In genomic region chr1:156776942-156777341, GRCh38 we compare ENCODE assay signal across 19 cellular contexts. TPM values are rescaled to one million over a fixed set of nuclear protein-coding genes. Genes with fewer than 3 reads are reported as not detected.
DNase-seq lines count a peak whose midpoint lies in the region; ATAC-seq and TF ChIP-seq lines count a peak whose summit lies in the region.
"Had no signal": no experiment of that assay in that cellular context is flagged by ENCODE, and none has a peak within 500 bp of the region (broad histone marks: within the 10 kb centered on the region; RNA-seq: fewer than 3 reads in every experiment).

No MANE protein-coding gene starts in this region.

- no peak for DNase-seq in CD4-positive, alpha-beta memory T cell
- no peak for DNase-seq in mesenchymal stem cell
- no peak for DNase-seq in stimulated activated CD4-positive, alpha-beta T cell treated with anti-CD3 and anti-CD28 coated beads, Interleukin-4, amount 100 ng/mL, for 1 hour
- DNase-seq: activated CD8-positive, alpha-beta memory T cell treated with anti-CD3 and anti-CD28 coated beads for 24 hours; BE2C; DMS153; dorsolateral prefrontal cortex; NCI-H1417; NCI-H526 treated with DMSO at 0.1 percent for 48 hours; retina; SJCRH30; stimulated activated CD4-positive, alpha-beta T cell treated with anti-CD3 and anti-CD28 coated beads, Interleukin-15, amount 100 ng/mL, for 24 hours; stimulated activated naive B cell treated with anti-CD40 and anti-IgM and Interleukin-4, amounts not matched to agents 10 μg/mL and 1 μg/mL and 100 μg/mL, for 72 hours; T-helper 2 cell had no signal

- H3K23ac ChIP-seq in mesenchymal stem cell (ENCODE audit: low read length in 2 of 2): no peak overlapping the region

- no peak overlapping the region for H3K4ac ChIP-seq in mesenchymal stem cell (ENCODE audit: low read depth in 1 of 2, low read length in 2 of 2)

- H3K14ac ChIP-seq in mesenchymal stem cell (ENCODE audit: low read length in 2 of 2): no peak overlapping the region

- no peak overlapping the region for H3K4me2 ChIP-seq in OCI-LY1 (ENCODE audit: low read length)
- H3K4me2 ChIP-seq in mesenchymal stem cell (ENCODE audit: low read length, poor library complexity, severe bottlenecking): no peak overlapping the region

- no peak overlapping the region for H3K27ac ChIP-seq in CD4-positive, alpha-beta memory T cell (ENCODE audit: low read depth, low read length)
- H3K27ac ChIP-seq in OCI-LY1 (ENCODE audit: low read depth, low read length, poor library complexity, severe bottlenecking) (no peak overlapping the region), mesenchymal stem cell (ENCODE audit: low read length, poor library complexity, severe bottlenecking) (no peak overlapping the region)
- H3K27ac ChIP-seq: gastroesophageal sphincter, SJCRH30 had no signal

- H4K91ac ChIP-seq in mesenchymal stem cell (ENCODE audit: low read length): no peak overlapping the region

- peak overlapping the region in 5 of 7 donors; percentile 11 to 81 (median 31) for H3K27ac Mint-ChIP-seq in CD4-positive, alpha-beta memory T cell

- H3K9me3 Mint-ChIP-seq in CD4-positive, alpha-beta memory T cell: no peaks in the 10 kb centered on the region
- H3K9me3 Mint-ChIP-seq: activated T-helper 2 cell treated with anti-CD3 and anti-CD28 coated beads, Interferon-gamma antibody, Interleukin-2, Interleukin-4, amounts not matched to agents 10 μg/mL and 5 μg/mL and 100 μg/mL, durations not matched to agents 14 hours and 24 hours and 36 hours; stimulated activated naive B cell treated with anti-CD40 and anti-IgM and Interleukin-4, amounts not matched to agents 10 μg/mL and 1 μg/mL and 100 μg/mL, for 72 hours had no signal

- no peak overlapping the region for H3K4me3 ChIP-seq in CD4-positive, alpha-beta memory T cell (ENCODE audit: low read length in 2 of 2)
- no peak overlapping the region for H3K4me3 ChIP-seq in OCI-LY1 (ENCODE audit: low read depth, low read length, poor library complexity, severe bottlenecking)
- H3K4me3 ChIP-seq in mesenchymal stem cell (ENCODE audit: insufficient read depth in 1 of 2, low read depth in 1 of 2, low read length in 2 of 2): no peak overlapping the region
- H3K4me3 ChIP-seq: dorsolateral prefrontal cortex, gastroesophageal sphincter, SJCRH30 had no signal

- no peak overlapping the region for H2AFZ ChIP-seq in OCI-LY1 (ENCODE audit: low read length)
- H2AFZ ChIP-seq in mesenchymal stem cell (ENCODE audit: low read depth, low read length): no peak overlapping the region

- peaks cover 36 to 57% (median 45%) of the 10 kb centered on the region in 4 donors for H3K4me1 Mint-ChIP-seq in CD4-positive, alpha-beta memory T cell

- no peak overlapping the region for H2BK120ac ChIP-seq in mesenchymal stem cell (ENCODE audit: low read depth, low read length)

- POLR2A ChIA-PET in CD4-positive, alpha-beta memory T cell (lab: Charles Lee; ENCODE audit: partially characterized antibody): interaction anchor here (1.0 to 1.2 kb wide), 2 partner anchors 10 to 48 kb away, joined by 4 read pairs; partner anchors contain the start of genes ISG20L2, METTL25B and PRCC

- peaks cover 11% of the 10 kb centered on the region for H3K36me3 ChIP-seq in CD4-positive, alpha-beta memory T cell (ENCODE audit: insufficient read depth, low read length)
- H3K36me3 ChIP-seq in OCI-LY1 (ENCODE audit: insufficient read depth, low read length) (peaks cover 29% of the 10 kb centered on the region), mesenchymal stem cell (ENCODE audit: control insufficient read depth in 1 of 2, insufficient read depth in 2 of 2, low read depth in 1 of 2, low read length in 2 of 2) (peaks cover 0 to 17% of the 10 kb centered on the region in 2 experiments)

- H2BK5ac ChIP-seq in mesenchymal stem cell (ENCODE audit: low read depth, low read length, poor library complexity, severe bottlenecking): no peak overlapping the region

- no peak overlapping the region for H3K18ac ChIP-seq in mesenchymal stem cell (ENCODE audit: low read depth in 1 of 2, low read length in 2 of 2)

- H2AK5ac ChIP-seq in mesenchymal stem cell (ENCODE audit: low read length, severe bottlenecking): no peak overlapping the region

- no peaks in the 10 kb centered on the region for H3K9me2 ChIP-seq in OCI-LY1 (ENCODE audit: low read depth, low read length)

- H3K9ac ChIP-seq in OCI-LY1 (ENCODE audit: low read length) (peak overlapping the region; percentile 8; the same call in 1 of the 2 replicates), mesenchymal stem cell (ENCODE audit: low read length) (no peak overlapping the region)

- H2BK12ac ChIP-seq in mesenchymal stem cell (ENCODE audit: low read length in 2 of 2): no peak overlapping the region

- H3K79me1 ChIP-seq in mesenchymal stem cell (replicated peaks; ENCODE audit: low read length, poor library complexity, severe bottlenecking): peaks cover 6% of the 10 kb centered on the region

- TF ChIP-seq CTCF in OCI-LY1 (IDR thresholded peaks at IDR 0.05; ENCODE audit: low read length): no peak

- no peaks in the 10 kb centered on the region for H3K27me3 Mint-ChIP-seq in CD4-positive, alpha-beta memory T cell
- H3K27me3 Mint-ChIP-seq: stimulated activated naive B cell treated with anti-CD40 and anti-IgM and Interleukin-4, amounts not matched to agents 10 μg/mL and 1 μg/mL and 100 μg/mL, for 72 hours had no signal

- H3K9me3 ChIP-seq in CD4-positive, alpha-beta memory T cell (ENCODE audit: control insufficient read depth in 1 of 2, low read length in 2 of 2): no peaks in the 10 kb centered on the region
- no peaks in the 10 kb centered on the region for H3K9me3 ChIP-seq in OCI-LY1 (ENCODE audit: low read length)
- no peaks in the 10 kb centered on the region for H3K9me3 ChIP-seq in mesenchymal stem cell (ENCODE audit: control insufficient read depth, low read length)
- H3K9me3 ChIP-seq: BE2C, gastroesophageal sphincter, SJCRH30 had no signal

- no peak for ATAC-seq in GM19395 (IDR thresholded peaks at IDR 0.05; ENCODE audit: unreplicated experiment)
- no peak for ATAC-seq in GM19467 (IDR thresholded peaks at IDR 0.05; ENCODE audit: unreplicated experiment)
- ATAC-seq: gastroesophageal sphincter; stimulated activated naive B cell treated with anti-CD40 and anti-IgM and Interleukin-4, amounts not matched to agents 10 μg/mL and 1 μg/mL and 100 μg/mL, for 72 hours had no signal

- 78% methylated on average over 2 of the region's 4 CpGs for WGBS in mesenchymal stem cell

- peaks cover 76% of the 10 kb centered on the region for H3K79me2 ChIP-seq in OCI-LY1 (ENCODE audit: insufficient read depth, low read length)

- H4K8ac ChIP-seq in mesenchymal stem cell (ENCODE audit: low read length): no peak overlapping the region

- H3F3A ChIP-seq in OCI-LY1 (ENCODE audit: insufficient read depth, low read length): no peaks in the 10 kb centered on the region

- no peaks in the 10 kb centered on the region for H3K27me3 ChIP-seq in CD4-positive, alpha-beta memory T cell (ENCODE audit: insufficient read depth, low read length)
- H3K27me3 ChIP-seq in OCI-LY1 (ENCODE audit: insufficient read depth, low read length) (no peaks in the 10 kb centered on the region), mesenchymal stem cell (ENCODE audit: control insufficient read depth in 1 of 2, insufficient read depth in 1 of 2, low read length in 2 of 2) (no peaks in the 10 kb centered on the region)
- H3K27me3 ChIP-seq: BE2C, dorsolateral prefrontal cortex, gastroesophageal sphincter, SJCRH30 had no signal

- CTCF ChIA-PET in CD4-positive, alpha-beta memory T cell (lab: Charles Lee; ENCODE audit: partially characterized antibody): interaction anchor here (1.4 kb wide), 1 partner anchor 15 kb away, joined by 4 read pairs; no protein-coding TSS in a partner anchor

- peaks cover 40% of the 10 kb centered on the region for H3K4me1 ChIP-seq in CD4-positive, alpha-beta memory T cell (ENCODE audit: insufficient read depth, low read length)
- peaks cover 20% of the 10 kb centered on the region for H3K4me1 ChIP-seq in OCI-LY1 (ENCODE audit: insufficient read depth, low read length, severe bottlenecking)
- peaks cover 5% of the 10 kb centered on the region for H3K4me1 ChIP-seq in mesenchymal stem cell (ENCODE audit: control insufficient read depth, insufficient read depth, low read depth, low read length)
- H3K4me1 ChIP-seq: SJCRH30 had no signal

- H3K36me3 Mint-ChIP-seq in CD4-positive, alpha-beta memory T cell: peaks cover 27 to 31% of the 10 kb centered on the region in 2 donors

- H2BK15ac ChIP-seq in mesenchymal stem cell (ENCODE audit: low read depth, poor library complexity, severe bottlenecking): peak overlapping the region; percentile 60

- peak overlapping the region in 1 of 8 donors; percentile 12 for H3K4me3 Mint-ChIP-seq in CD4-positive, alpha-beta memory T cell
- H3K4me3 Mint-ChIP-seq: stimulated activated naive B cell treated with anti-CD40 and anti-IgM and Interleukin-4, amounts not matched to agents 10 μg/mL and 1 μg/mL and 100 μg/mL, for 72 hours had no signal

- H4K20me1 ChIP-seq in OCI-LY1 (ENCODE audit: insufficient read depth, low read length): no peaks in the 10 kb centered on the region

- intact Hi-C loops in CD4-positive, alpha-beta memory T cell (cut with micrococcal nuclease): no loop called here

RNA-seq across cellular contexts. Expression of gene PRCC, which starts 9.6 kb away (rescaled TPM):
- 10 to 100 TPM; 60.9 to 61.3 TPM for total RNA-seq in CD4-positive, alpha-beta memory T cell
- polyA plus RNA-seq in CD4-positive, alpha-beta memory T cell: 10 to 100 TPM; 32.8 to 52.7 TPM
- 74.5 TPM for polyA plus RNA-seq in mesenchymal stem cell (2013, experiment 1 of 2)
- 72.5 TPM for polyA plus RNA-seq in mesenchymal stem cell (2013, experiment 2 of 2)

RNA-seq across cellular contexts. Expression of gene HDGF, which starts 25.5 kb away (rescaled TPM):
- 10 to 100 TPM; 93.3 to 97.0 TPM for total RNA-seq in CD4-positive, alpha-beta memory T cell
- polyA plus RNA-seq in CD4-positive, alpha-beta memory T cell: 10 to 100 TPM; 23.8 to 49.3 TPM
- polyA plus RNA-seq in mesenchymal stem cell (2013, experiment 1 of 2): 156 TPM
- 154 TPM for polyA plus RNA-seq in mesenchymal stem cell (2013, experiment 2 of 2)

RNA-seq across cellular contexts. Expression of gene MRPL24, which starts 36.1 kb away (rescaled TPM):
- 10 to 100 TPM; 44.1 to 47.4 TPM for total RNA-seq in CD4-positive, alpha-beta memory T cell
- 100 to 1,000 TPM in 1 of 2 donors, 10 to 100 TPM in 1; 86.7 to 150 TPM for polyA plus RNA-seq in CD4-positive, alpha-beta memory T cell
- polyA plus RNA-seq in mesenchymal stem cell (2013, experiment 1 of 2): 65.7 TPM
- 64.7 TPM for polyA plus RNA-seq in mesenchymal stem cell (2013, experiment 2 of 2)

RNA-seq across cellular contexts. Expression of gene SH2D2A, which starts 39.7 kb away (rescaled TPM):
- 10 to 100 TPM; 55.1 to 63.6 TPM for total RNA-seq in CD4-positive, alpha-beta memory T cell
- polyA plus RNA-seq in CD4-positive, alpha-beta memory T cell: 10 to 100 TPM; 29.1 to 53.9 TPM
- polyA plus RNA-seq in mesenchymal stem cell (2013, experiment 1 of 2): not detected
- 0.08 TPM for polyA plus RNA-seq in mesenchymal stem cell (2013, experiment 2 of 2)
- total RNA-seq: SJCRH30 had no signal

RNA-seq across cellular contexts. Expression of gene ISG20L2, which starts 48.4 kb away (rescaled TPM):
- 10 to 100 TPM; 47.9 to 53.1 TPM for total RNA-seq in CD4-positive, alpha-beta memory T cell
- polyA plus RNA-seq in CD4-positive, alpha-beta memory T cell: 10 to 100 TPM; 11.4 to 19.3 TPM
- 26.8 TPM for polyA plus RNA-seq in mesenchymal stem cell (2013, experiment 1 of 2)
- 25.1 TPM for polyA plus RNA-seq in mesenchymal stem cell (2013, experiment 2 of 2)
